ENCODE assay signal across 1 cellular context in genomic region chr3:37993811-37994638, GRCh38.
TF ChIP-seq lines count a peak whose summit lies in the region.

No MANE protein-coding gene starts in this region.

TF ChIP-seq in HepG2, 621 proteins besides CTCF, POLR2A, EP300 and RAD21 (continued from another document):
- TF ChIP-seq, protein P1, sequence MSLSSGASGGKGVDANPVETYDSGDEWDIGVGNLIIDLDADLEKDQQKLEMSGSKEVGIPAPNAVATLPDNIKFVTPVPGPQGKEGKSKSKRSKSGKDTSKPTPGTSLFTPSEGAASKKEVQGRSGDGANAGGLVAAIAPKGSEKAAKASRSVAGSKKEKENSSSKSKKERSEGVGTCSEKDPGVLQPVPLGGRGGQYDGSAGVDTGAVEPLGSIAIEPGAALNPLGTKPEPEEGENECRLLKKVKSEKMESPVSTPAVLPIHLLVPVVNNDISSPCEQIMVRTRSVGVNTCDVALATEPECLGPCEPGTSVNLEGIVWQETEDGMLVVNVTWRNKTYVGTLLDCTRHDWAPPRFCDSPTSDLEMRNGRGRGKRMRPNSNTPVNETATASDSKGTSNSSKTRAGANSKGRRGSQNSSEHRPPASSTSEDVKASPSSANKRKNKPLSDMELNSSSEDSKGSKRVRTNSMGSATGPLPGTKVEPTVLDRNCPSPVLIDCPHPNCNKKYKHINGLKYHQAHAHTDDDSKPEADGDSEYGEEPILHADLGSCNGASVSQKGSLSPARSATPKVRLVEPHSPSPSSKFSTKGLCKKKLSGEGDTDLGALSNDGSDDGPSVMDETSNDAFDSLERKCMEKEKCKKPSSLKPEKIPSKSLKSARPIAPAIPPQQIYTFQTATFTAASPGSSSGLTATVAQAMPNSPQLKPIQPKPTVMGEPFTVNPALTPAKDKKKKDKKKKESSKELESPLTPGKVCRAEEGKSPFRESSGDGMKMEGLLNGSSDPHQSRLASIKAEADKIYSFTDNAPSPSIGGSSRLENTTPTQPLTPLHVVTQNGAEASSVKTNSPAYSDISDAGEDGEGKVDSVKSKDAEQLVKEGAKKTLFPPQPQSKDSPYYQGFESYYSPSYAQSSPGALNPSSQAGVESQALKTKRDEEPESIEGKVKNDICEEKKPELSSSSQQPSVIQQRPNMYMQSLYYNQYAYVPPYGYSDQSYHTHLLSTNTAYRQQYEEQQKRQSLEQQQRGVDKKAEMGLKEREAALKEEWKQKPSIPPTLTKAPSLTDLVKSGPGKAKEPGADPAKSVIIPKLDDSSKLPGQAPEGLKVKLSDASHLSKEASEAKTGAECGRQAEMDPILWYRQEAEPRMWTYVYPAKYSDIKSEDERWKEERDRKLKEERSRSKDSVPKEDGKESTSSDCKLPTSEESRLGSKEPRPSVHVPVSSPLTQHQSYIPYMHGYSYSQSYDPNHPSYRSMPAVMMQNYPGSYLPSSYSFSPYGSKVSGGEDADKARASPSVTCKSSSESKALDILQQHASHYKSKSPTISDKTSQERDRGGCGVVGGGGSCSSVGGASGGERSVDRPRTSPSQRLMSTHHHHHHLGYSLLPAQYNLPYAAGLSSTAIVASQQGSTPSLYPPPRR (CRISPR knock-in tag; IDR thresholded peaks at IDR 0.05; ENCODE audit: borderline replicate concordance): no peak
- TF ChIP-seq ZNF383 (CRISPR knock-in tag; IDR thresholded peaks at IDR 0.05; ENCODE audit: borderline replicate concordance) (no peak), ZNF629 (CRISPR knock-in tag; conservative IDR thresholded peaks at IDR 0.05) (no peak)
TF ChIP-seq in HepG2: peak in this region for 0.
